8 cellular contexts compared by ENCODE assay signal in the genomic region with DNA sequence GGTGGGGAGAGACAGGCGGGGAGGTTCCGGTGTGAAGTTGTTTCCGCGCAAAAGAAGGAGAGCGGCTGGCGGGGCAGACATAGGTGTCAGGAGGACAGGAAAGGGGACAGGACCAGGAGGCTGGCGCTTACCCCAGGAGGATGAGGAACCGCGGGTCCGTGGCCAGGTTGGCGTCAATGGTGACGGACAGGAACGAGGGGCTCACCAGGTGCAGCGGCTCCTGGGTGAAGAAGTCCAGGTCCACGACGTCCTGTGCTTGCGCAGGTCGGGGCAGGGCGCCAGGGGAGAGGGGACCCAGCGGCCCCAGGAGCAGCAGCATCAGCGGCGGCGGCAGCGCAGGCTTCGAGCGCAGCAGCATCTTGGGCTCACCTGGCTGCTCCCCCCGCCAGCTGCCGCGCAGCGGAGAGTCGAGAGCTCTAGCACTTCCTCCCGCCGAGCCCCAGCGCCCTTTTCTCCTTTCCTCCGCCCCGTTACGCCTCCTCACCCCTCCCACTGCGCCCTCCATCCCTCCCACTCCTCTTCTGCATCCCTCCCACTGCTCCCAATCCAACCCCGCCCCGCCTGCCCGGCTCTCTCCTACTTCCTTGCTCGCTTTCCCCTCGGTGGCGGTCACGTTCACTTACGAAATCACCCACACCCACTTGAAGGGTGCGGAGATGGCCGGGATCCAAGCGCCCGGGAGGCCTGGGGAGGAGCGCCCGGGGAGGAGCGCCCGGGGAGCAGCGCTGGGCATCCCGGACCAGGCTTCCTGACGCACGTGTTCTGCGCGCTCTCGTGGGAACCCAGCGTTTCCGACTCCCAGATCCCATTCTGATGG. TPM values are rescaled to one million over a fixed set of nuclear protein-coding genes. Genes with fewer than 3 reads are reported as not detected.
DNase-seq lines count a peak whose midpoint lies in the region; ATAC-seq and TF ChIP-seq lines count a peak whose summit lies in the region.

HPSE (minus strand) TSS at position 424 of the 817 bp plus-strand sequence; CDS start at position 358, 66 bp downstream.

- intact Hi-C loops in colonic mucosa (cut with DNase I): no loop called here

- ATAC-seq in HG03097 (IDR thresholded peaks at IDR 0.05; ENCODE audit: low FRiP score, unreplicated experiment): peak; percentile 77

- peak within 1 kb of the TSS; percentile 67 for H3K4me3 ChIP-seq in colonic mucosa
- H3K4me3 ChIP-seq in liver (ENCODE audit: low read depth in 1 of 3, low read length in 3 of 3): peak within 1 kb of the TSS; percentile 26 to 54 (median 47)

- TF ChIP-seq RAD21 in liver (IDR thresholded peaks at IDR 0.05): no peak

- WGBS in liver: 2% methylated on average over 63 of the region's 63 CpGs

- H3K27ac ChIP-seq in colonic mucosa: no peak within 1 kb of the TSS
- H3K27ac ChIP-seq in liver (ENCODE audit: low read depth in 1 of 2, low read length in 2 of 2): no peak within 1 kb of the TSS

- peaks cover 3% of the 10 kb centered on the region for H3K4me1 ChIP-seq in colonic mucosa
- H3K4me1 ChIP-seq in liver (ENCODE audit: control insufficient read depth in 4 of 4, insufficient read depth in 4 of 4, low read length in 3 of 4): peaks cover 0 to 9% (median 8%) of the 10 kb centered on the region in 4 donors

- H3K9me3 ChIP-seq in colonic mucosa (no peaks in the 10 kb centered on the region), liver (ENCODE audit: control insufficient read depth in 4 of 4, low read length in 3 of 4) (no peaks in the 10 kb centered on the region)

- TF ChIP-seq CTCF in colonic mucosa (IDR thresholded peaks at IDR 0.05): no peak
- TF ChIP-seq CTCF in liver (IDR thresholded peaks at IDR 0.05; ENCODE audit: low read depth, low read length, missing input control): no peak

- no peaks in the 10 kb centered on the region for H3K27me3 ChIP-seq in colonic mucosa
- no peaks in the 10 kb centered on the region for H3K27me3 ChIP-seq in liver (ENCODE audit: control insufficient read depth in 4 of 4, insufficient read depth in 4 of 4, low read length in 3 of 4)

- H3K36me3 ChIP-seq in colonic mucosa (no peaks in the 10 kb centered on the region), liver (ENCODE audit: control insufficient read depth in 4 of 4, insufficient read depth in 3 of 4, low read depth in 1 of 4, low read length in 3 of 4) (no peaks in the 10 kb centered on the region)

- peak within 1 kb of the TSS; percentile 58 to 68 for H3K9ac ChIP-seq in colonic mucosa (ENCODE audit: low read depth in 2 of 2, low read length in 2 of 2)
- H3K9ac ChIP-seq in liver (ENCODE audit: low read depth in 1 of 2, low read length in 2 of 2): no peak within 1 kb of the TSS

- DNase-seq in NK-92 treated with Interleukin-12 subunit alpha and Interleukin-12 subunit beta, amount 100 ng/mL, for 24 hours (lab: John Stamatoyannopoulos, UW): peak; percentile 37
- DNase-seq in NK-92 (lab: John Stamatoyannopoulos, UW; ENCODE audit: unreplicated experiment): no peak
- peak; percentile 80 for DNase-seq in NCI-H2171 treated with DMSO at 0.1 percent for 48 hours (lab: John Stamatoyannopoulos, UW)
- peak; percentile 64 for DNase-seq in activated CD4-positive, alpha-beta T cell treated with anti-CD3 and anti-CD28 coated beads for 1 hour
- peak; percentile 96 for DNase-seq in colonic mucosa
- DNase-seq in stimulated activated CD4-positive, alpha-beta T cell treated with anti-CD3 and anti-CD28 coated beads, Interleukin-4, amount 100 ng/mL, for 24 hours: peak; percentile 56

TF ChIP-seq in liver, 16 proteins besides CTCF, POLR2A, EP300 and RAD21:
- no peak for TF ChIP-seq ZBTB33 (IDR thresholded peaks at IDR 0.05)
- TF ChIP-seq YY1 (IDR thresholded peaks at IDR 0.05): peak; percentile 13
- TF ChIP-seq SP1 (IDR thresholded peaks at IDR 0.05): no peak
- TF ChIP-seq FOXA1 (IDR thresholded peaks at IDR 0.05): no peak
- TF ChIP-seq, protein P1, sequence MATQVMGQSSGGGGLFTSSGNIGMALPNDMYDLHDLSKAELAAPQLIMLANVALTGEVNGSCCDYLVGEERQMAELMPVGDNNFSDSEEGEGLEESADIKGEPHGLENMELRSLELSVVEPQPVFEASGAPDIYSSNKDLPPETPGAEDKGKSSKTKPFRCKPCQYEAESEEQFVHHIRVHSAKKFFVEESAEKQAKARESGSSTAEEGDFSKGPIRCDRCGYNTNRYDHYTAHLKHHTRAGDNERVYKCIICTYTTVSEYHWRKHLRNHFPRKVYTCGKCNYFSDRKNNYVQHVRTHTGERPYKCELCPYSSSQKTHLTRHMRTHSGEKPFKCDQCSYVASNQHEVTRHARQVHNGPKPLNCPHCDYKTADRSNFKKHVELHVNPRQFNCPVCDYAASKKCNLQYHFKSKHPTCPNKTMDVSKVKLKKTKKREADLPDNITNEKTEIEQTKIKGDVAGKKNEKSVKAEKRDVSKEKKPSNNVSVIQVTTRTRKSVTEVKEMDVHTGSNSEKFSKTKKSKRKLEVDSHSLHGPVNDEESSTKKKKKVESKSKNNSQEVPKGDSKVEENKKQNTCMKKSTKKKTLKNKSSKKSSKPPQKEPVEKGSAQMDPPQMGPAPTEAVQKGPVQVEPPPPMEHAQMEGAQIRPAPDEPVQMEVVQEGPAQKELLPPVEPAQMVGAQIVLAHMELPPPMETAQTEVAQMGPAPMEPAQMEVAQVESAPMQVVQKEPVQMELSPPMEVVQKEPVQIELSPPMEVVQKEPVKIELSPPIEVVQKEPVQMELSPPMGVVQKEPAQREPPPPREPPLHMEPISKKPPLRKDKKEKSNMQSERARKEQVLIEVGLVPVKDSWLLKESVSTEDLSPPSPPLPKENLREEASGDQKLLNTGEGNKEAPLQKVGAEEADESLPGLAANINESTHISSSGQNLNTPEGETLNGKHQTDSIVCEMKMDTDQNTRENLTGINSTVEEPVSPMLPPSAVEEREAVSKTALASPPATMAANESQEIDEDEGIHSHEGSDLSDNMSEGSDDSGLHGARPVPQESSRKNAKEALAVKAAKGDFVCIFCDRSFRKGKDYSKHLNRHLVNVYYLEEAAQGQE (IDR thresholded peaks at IDR 0.05): no peak
- no peak for TF ChIP-seq GABPA (IDR thresholded peaks at IDR 0.05 in 1 of 2, conservative IDR thresholded peaks at IDR 0.05 in 1 of 2)
- TF ChIP-seq HNF4A (conservative IDR thresholded peaks at IDR 0.05): no peak
- TF ChIP-seq EGR1 (IDR thresholded peaks at IDR 0.05; ENCODE audit: low read depth in 2 of 2): no peak
TF ChIP-seq in liver: peak in this region for 1.

RNA-seq across cellular contexts. Expression of gene HPSE, which starts in this region (rescaled TPM):
- 10 to 100 TPM; 11.7 to 16.7 TPM for total RNA-seq in colonic mucosa
- 1 to 10 TPM; 1.0 to 4.7 TPM for total RNA-seq in liver
- 1 to 10 TPM in 1 of 2 donors, under 1 TPM in 1; 0.43 to 1.0 TPM for polyA plus RNA-seq in liver

Comparison
In these comparisons a context has a peak if more than half of its experiments do, and no peak if none do; other contexts are left out.
1. H3K9ac ChIP-seq: peak in colonic mucosa (2 of 2); none in liver (0 of 2).